Comparison of ENCODE assay signal across 19 cellular contexts in genomic region chr19:38020331-38020730, GRCh38.
DNase-seq lines count a peak whose midpoint lies in the region; ATAC-seq and TF ChIP-seq lines count a peak whose summit lies in the region.
"Had no signal": no experiment of that assay in that cellular context is flagged by ENCODE, and none has a peak within 500 bp of the region (broad histone marks: within the 10 kb centered on the region; RNA-seq: fewer than 3 reads in every experiment).

No MANE protein-coding gene starts in this region.

- no peaks in the 10 kb centered on the region for H3K9me3 Mint-ChIP-seq in nephron progenitor cell
- no peaks in the 10 kb centered on the region for H3K9me3 Mint-ChIP-seq in activated T-cell treated with anti-CD3 and anti-CD28 coated beads, Interleukin-2, amount 50 U/mL, for 72 hours
- H3K9me3 Mint-ChIP-seq: activated T-helper 17 cell treated with anti-CD3 and anti-CD28 coated beads, Interleukin-2, amount 50 U/mL, for 72 hours; dendritic cell treated with granulocyte-macrophage colony-stimulating factor and Interleukin-4, amounts not matched to agents 40 ng/mL and 50 ng/mL, for 4 days had no signal

- H2AFZ ChIP-seq in OCI-LY1 (ENCODE audit: low read length) = no peak overlapping the region
- H2AFZ ChIP-seq: PC-9 had no signal

- peak overlapping the region; percentile 38 for H3K27ac ChIP-seq in OCI-LY1 (ENCODE audit: low read depth, low read length, poor library complexity, severe bottlenecking)
- H3K27ac ChIP-seq in tibial artery = no peak overlapping the region
- H3K27ac ChIP-seq: PC-9, testis had no signal

- H3K27me3 Mint-ChIP-seq in nephron progenitor cell (ENCODE audit: low read depth, poor library complexity) = peaks cover 6% of the 10 kb centered on the region
- no peaks in the 10 kb centered on the region for H3K27me3 Mint-ChIP-seq in activated T-cell treated with anti-CD3 and anti-CD28 coated beads, Interleukin-2, amount 50 U/mL, for 72 hours (ENCODE audit: low read depth)
- H3K27me3 Mint-ChIP-seq: activated CD8-positive, alpha-beta memory T cell treated with anti-CD3 and anti-CD28 coated beads, Interleukin-2, amount 10 ng/mL, durations not matched to agents 7 days and 5 days; activated T-helper 17 cell treated with anti-CD3 and anti-CD28 coated beads, Interleukin-2, amount 50 U/mL, for 72 hours; dendritic cell treated with granulocyte-macrophage colony-stimulating factor and Interleukin-4, amounts not matched to agents 40 ng/mL and 50 ng/mL, for 4 days; T-helper 17 cell had no signal

- H3K4me3 ChIP-seq in OCI-LY1 (ENCODE audit: low read depth, low read length, poor library complexity, severe bottlenecking) (no peak overlapping the region), tibial artery (no peak overlapping the region)
- H3K4me3 ChIP-seq: PC-9, testis had no signal

- H3K9me2 ChIP-seq in OCI-LY1 (ENCODE audit: low read depth, low read length) = no peaks in the 10 kb centered on the region

- no peak overlapping the region for H3K9ac ChIP-seq in OCI-LY1 (ENCODE audit: low read length)

- H4K20me1 ChIP-seq in OCI-LY1 (ENCODE audit: insufficient read depth, low read length) = no peaks in the 10 kb centered on the region

- H3K9me3 ChIP-seq in OCI-LY1 (ENCODE audit: low read length) (no peaks in the 10 kb centered on the region), tibial artery (no peaks in the 10 kb centered on the region)
- H3K9me3 ChIP-seq: testis had no signal

- no peak for ATAC-seq in GM21526 (IDR thresholded peaks at IDR 0.05; ENCODE audit: low FRiP score, unreplicated experiment)
- ATAC-seq in activated T-cell treated with anti-CD3 and anti-CD28 coated beads, Interleukin-2, amount 50 U/mL, for 72 hours (replicated peaks in 1 of 2) = no peak
- ATAC-seq: activated CD8-positive, alpha-beta memory T cell treated with anti-CD3 and anti-CD28 coated beads, Interleukin-2, amount 10 ng/mL, durations not matched to agents 7 days and 5 days; activated T-helper 17 cell treated with anti-CD3 and anti-CD28 coated beads, Interleukin-2, amount 50 U/mL, for 72 hours; T-helper 17 cell had no signal

- H3K36me3 ChIP-seq in OCI-LY1 (ENCODE audit: insufficient read depth, low read length) (no peaks in the 10 kb centered on the region), tibial artery (no peaks in the 10 kb centered on the region)

- peak; percentile 98 for DNase-seq in GF-D8 (lab: John Stamatoyannopoulos, UW)
- DNase-seq in dermis microvascular lymphatic vessel endothelial cell (ENCODE audit: low read depth in 2 of 2) = peak; percentile 84 to 86
- DNase-seq in retina = peak; percentile 76
- DNase-seq in tibial artery = no peak
- DNase-seq in nephron progenitor cell = no peak
- no peak for DNase-seq in activated T-cell treated with anti-CD3 and anti-CD28 coated beads, Interleukin-2, amount 50 U/mL, for 72 hours
- DNase-seq: activated CD4-positive, CD25-positive, alpha-beta regulatory T cell treated with anti-CD3 and anti-CD28 coated beads, Interleukin-2, amount 50 U/mL, for 72 hours; activated CD8-positive, alpha-beta memory T cell treated with anti-CD3 and anti-CD28 coated beads, Interleukin-2, amount 10 ng/mL, durations not matched to agents 7 days and 5 days; DMS79; kidney; NCI-H69; PC-9; stimulated activated CD4-positive, alpha-beta T cell treated with anti-CD3 and anti-CD28 coated beads, Interleukin-15, amount 100 ng/mL, for 24 hours; T-helper 17 cell; testis had no signal

- no peak overlapping the region for H3K27ac Mint-ChIP-seq in nephron progenitor cell
- no peak overlapping the region for H3K27ac Mint-ChIP-seq in activated T-cell treated with anti-CD3 and anti-CD28 coated beads, Interleukin-2, amount 50 U/mL, for 72 hours
- H3K27ac Mint-ChIP-seq: activated CD8-positive, alpha-beta memory T cell treated with anti-CD3 and anti-CD28 coated beads, Interleukin-2, amount 10 ng/mL, durations not matched to agents 7 days and 5 days; activated T-helper 17 cell treated with anti-CD3 and anti-CD28 coated beads, Interleukin-2, amount 50 U/mL, for 72 hours; dendritic cell treated with granulocyte-macrophage colony-stimulating factor and Interleukin-4, amounts not matched to agents 40 ng/mL and 50 ng/mL, for 4 days; T-helper 17 cell had no signal

- H3F3A ChIP-seq in OCI-LY1 (ENCODE audit: insufficient read depth, low read length) = no peaks in the 10 kb centered on the region

- H3K4me1 Mint-ChIP-seq in nephron progenitor cell = peaks cover 55% of the 10 kb centered on the region
- H3K4me1 Mint-ChIP-seq in activated T-cell treated with anti-CD3 and anti-CD28 coated beads, Interleukin-2, amount 50 U/mL, for 72 hours (ENCODE audit: low read depth) = no peaks in the 10 kb centered on the region
- H3K4me1 Mint-ChIP-seq: activated CD8-positive, alpha-beta memory T cell treated with anti-CD3 and anti-CD28 coated beads, Interleukin-2, amount 10 ng/mL, durations not matched to agents 7 days and 5 days had no signal

- H3K36me3 Mint-ChIP-seq in nephron progenitor cell (ENCODE audit: low read depth) = no peaks in the 10 kb centered on the region
- H3K36me3 Mint-ChIP-seq in activated T-cell treated with anti-CD3 and anti-CD28 coated beads, Interleukin-2, amount 50 U/mL, for 72 hours (ENCODE audit: insufficient read depth in 2 of 2) = no peaks in the 10 kb centered on the region
- H3K36me3 Mint-ChIP-seq: activated CD8-positive, alpha-beta memory T cell treated with anti-CD3 and anti-CD28 coated beads, Interleukin-2, amount 10 ng/mL, durations not matched to agents 7 days and 5 days had no signal

- no peaks in the 10 kb centered on the region for H3K79me2 ChIP-seq in OCI-LY1 (ENCODE audit: insufficient read depth, low read length)

- no peak overlapping the region for H3K4me2 ChIP-seq in OCI-LY1 (ENCODE audit: low read length)
- H3K4me2 ChIP-seq: PC-9 had no signal

- intact Hi-C loops in tibial artery (cut with DNase I; ENCODE audit: low total_unique reads) = no loop called here

- H3K27me3 ChIP-seq in OCI-LY1 (ENCODE audit: insufficient read depth, low read length) = no peaks in the 10 kb centered on the region
- no peaks in the 10 kb centered on the region for H3K27me3 ChIP-seq in tibial artery
- H3K27me3 ChIP-seq: testis had no signal

- H3K4me3 Mint-ChIP-seq in nephron progenitor cell = no peak overlapping the region
- H3K4me3 Mint-ChIP-seq in activated T-cell treated with anti-CD3 and anti-CD28 coated beads, Interleukin-2, amount 50 U/mL, for 72 hours = no peak overlapping the region
- H3K4me3 Mint-ChIP-seq: activated CD8-positive, alpha-beta memory T cell treated with anti-CD3 and anti-CD28 coated beads, Interleukin-2, amount 10 ng/mL, durations not matched to agents 7 days and 5 days; activated T-helper 17 cell treated with anti-CD3 and anti-CD28 coated beads, Interleukin-2, amount 50 U/mL, for 72 hours; dendritic cell treated with granulocyte-macrophage colony-stimulating factor and Interleukin-4, amounts not matched to agents 40 ng/mL and 50 ng/mL, for 4 days; T-helper 17 cell had no signal

- peaks cover 25% of the 10 kb centered on the region for H3K4me1 ChIP-seq in OCI-LY1 (ENCODE audit: insufficient read depth, low read length, severe bottlenecking)
- peaks cover 0 to 4% (median 0%) of the 10 kb centered on the region in 4 donors for H3K4me1 ChIP-seq in tibial artery
- H3K4me1 ChIP-seq: testis had no signal

- TF ChIP-seq CTCF in OCI-LY1 (IDR thresholded peaks at IDR 0.05; ENCODE audit: low read length) = no peak
- no peak for TF ChIP-seq CTCF in tibial artery (IDR thresholded peaks at IDR 0.05)
- no peak for TF ChIP-seq CTCF in nephron progenitor cell (IDR thresholded peaks at IDR 0.05)

Comparison
In these comparisons a context has a peak if more than half of its experiments do, and no peak if none do; other contexts are left out.
1. DNase-seq: peak in GF-D8 (single experiment), dermis microvascular lymphatic vessel endothelial cell (2 of 2) and retina (single experiment); none in tibial artery (0 of 2), nephron progenitor cell (single experiment) and activated T-cell treated with anti-CD3 and anti-CD28 coated beads, Interleukin-2, amount 50 U/mL, for 72 hours (0 of 2).